In genomic region chr10:123557366-123558108, GRCh38 we compare ENCODE assay signal across 1 cellular context.
TF ChIP-seq lines count a peak whose summit lies in the region.

No MANE protein-coding gene starts in this region.

TF ChIP-seq in IMR-90, 13 proteins besides CTCF, POLR2A, EP300 and RAD21 (continued from another document):
- peak; percentile 43; the same call in 1 of the 2 replicates for TF ChIP-seq MAFK (IDR thresholded peaks at IDR 0.05; ENCODE audit: low read depth, low read length)
TF ChIP-seq in IMR-90: peak in this region for 1.
